16 cellular contexts compared by ENCODE assay signal in the genomic region with DNA sequence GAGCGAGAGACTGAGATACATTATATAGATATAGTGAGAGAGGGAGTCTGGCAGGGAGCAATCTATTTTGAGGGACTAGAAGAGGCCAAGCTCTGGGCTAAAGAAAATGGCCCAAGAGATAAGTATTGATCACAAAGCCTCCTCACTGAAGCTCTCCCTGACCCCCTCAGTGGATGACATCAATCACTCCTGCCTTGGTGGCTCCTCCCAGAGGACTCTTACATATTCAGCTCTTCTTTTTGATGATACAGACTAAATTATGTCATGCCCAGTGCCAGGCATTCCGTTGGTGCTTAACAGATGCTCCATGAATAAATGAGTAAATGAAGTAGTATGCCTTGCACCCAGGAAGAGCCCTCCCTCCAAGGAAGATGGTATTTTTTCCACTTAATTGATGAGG.
DNase-seq lines count a peak whose midpoint lies in the region; ATAC-seq and TF ChIP-seq lines count a peak whose summit lies in the region.
"Had no signal": no experiment of that assay in that cellular context is flagged by ENCODE, and none has a peak within 500 bp of the region (broad histone marks: within the 10 kb centered on the region; RNA-seq: fewer than 3 reads in every experiment).

No MANE protein-coding gene starts in this region.

- H3K27ac Mint-ChIP-seq in T-helper 17 cell (no peak overlapping the region), mesothelial cell of epicardium (peak overlapping the region; percentile 80), type B pancreatic cell (peak overlapping the region; percentile 82)
- H3K27ac Mint-ChIP-seq: B cell; CD8-positive, alpha-beta T cell had no signal

- no peaks in the 10 kb centered on the region for H3K9me3 ChIP-seq in T-helper 17 cell (ENCODE audit: control insufficient read depth, low read length, poor library complexity, severe bottlenecking)
- no peaks in the 10 kb centered on the region for H3K9me3 ChIP-seq in PC-3 (ENCODE audit: low read length)
- H3K9me3 ChIP-seq: HAP-1 had no signal

- intact Hi-C loops in PC-3 (cut with micrococcal nuclease) = no loop called here

- peaks cover 67% of the 10 kb centered on the region for H3K27me3 ChIP-seq in PC-3 (ENCODE audit: low read length)

- no TSS peak for BruUV-seq in PC-3 (replicated peaks; lab: Mats Ljungman, UMichigan)

- H3K27ac ChIP-seq in PC-3 (ENCODE audit: low read length) = no peak overlapping the region
- H3K27ac ChIP-seq: BLaER1 treated with 17β-estradiol and CSF1 and Interleukin-3, amounts not matched to agents 10 nM and 100 nM had no signal

- H3K4me1 ChIP-seq in PC-3 (ENCODE audit: insufficient read depth, low read length) = no peaks in the 10 kb centered on the region
- H3K4me1 ChIP-seq: HAP-1 had no signal

- no peak for TF ChIP-seq CTCF in mesothelial cell of epicardium (IDR thresholded peaks at IDR 0.05; ENCODE audit: unreplicated experiment)
- no peak for TF ChIP-seq CTCF in type B pancreatic cell (conservative IDR thresholded peaks at IDR 0.05)
- no peak for TF ChIP-seq CTCF in PC-3 (conservative IDR thresholded peaks at IDR 0.05; ENCODE audit: low read depth, low read length)

- CTCF ChIA-PET in PC-3 (lab: Charles Lee) = no interaction called here

- H3K27me3 Mint-ChIP-seq in T-helper 17 cell (peaks cover 82% of the 10 kb centered on the region), mesothelial cell of epicardium (ENCODE audit: low read depth) (peaks cover 2% of the 10 kb centered on the region), type B pancreatic cell (peaks cover 47% of the 10 kb centered on the region)

- H3K36me3 Mint-ChIP-seq in T-helper 17 cell (ENCODE audit: low read depth) (peaks cover 8% of the 10 kb centered on the region), mesothelial cell of epicardium (no peaks in the 10 kb centered on the region), type B pancreatic cell (peaks cover 6% of the 10 kb centered on the region)
- H3K36me3 Mint-ChIP-seq: CD8-positive, alpha-beta T cell had no signal

- H3K4me2 ChIP-seq in PC-3 (ENCODE audit: low read length) = no peak overlapping the region

- ATAC-seq in T-helper 17 cell (no peak), PC-3 (no peak)
- ATAC-seq: CD8-positive, alpha-beta T cell; GM12878; HepG2 had no signal

- H3K4me3 Mint-ChIP-seq in T-helper 17 cell = peak overlapping the region; percentile 25
- no peak overlapping the region for H3K4me3 Mint-ChIP-seq in mesothelial cell of epicardium
- peak overlapping the region; percentile 13 for H3K4me3 Mint-ChIP-seq in type B pancreatic cell
- H3K4me3 Mint-ChIP-seq: B cell; CD8-positive, alpha-beta T cell had no signal

- no peak overlapping the region for H3K4me3 ChIP-seq in PC-3 (ENCODE audit: low read length)
- H3K4me3 ChIP-seq: BLaER1 treated with 17β-estradiol and CSF1 and Interleukin-3, amounts not matched to agents 10 nM and 100 nM; GM12878; HAP-1 had no signal

- no peaks in the 10 kb centered on the region for H3K79me2 ChIP-seq in PC-3 (ENCODE audit: low read length)

- no peaks in the 10 kb centered on the region for H3K9me2 ChIP-seq in PC-3 (replicated peaks; ENCODE audit: low read length)

- no peak overlapping the region for H3K9ac ChIP-seq in PC-3 (ENCODE audit: low read length)
- H3K9ac ChIP-seq: BLaER1 treated with 17β-estradiol and CSF1 and Interleukin-3, amounts not matched to agents 10 nM and 100 nM had no signal

- no peaks in the 10 kb centered on the region for H3K9me3 Mint-ChIP-seq in mesothelial cell of epicardium
- H3K9me3 Mint-ChIP-seq in type B pancreatic cell = no peaks in the 10 kb centered on the region
- H3K9me3 Mint-ChIP-seq: CD8-positive, alpha-beta T cell had no signal

- no peaks in the 10 kb centered on the region for H3F3A ChIP-seq in PC-3 (ENCODE audit: low read length, unreplicated experiment)

- H3K4me1 Mint-ChIP-seq in T-helper 17 cell (peaks cover 24% of the 10 kb centered on the region), mesothelial cell of epicardium (peaks cover 66% of the 10 kb centered on the region), type B pancreatic cell (ENCODE audit: unreplicated experiment) (peaks cover 55% of the 10 kb centered on the region)

- 0 out of 2 replicates have a peak, but pooled peaks cover 3% of the 10 kb centered on the region for H4K20me1 ChIP-seq in PC-3 (ENCODE audit: low read length)
- H4K20me1 ChIP-seq: BLaER1 treated with 17β-estradiol and CSF1 and Interleukin-3, amounts not matched to agents 10 nM and 100 nM had no signal

- no peak overlapping the region for H2AFZ ChIP-seq in PC-3 (ENCODE audit: low read length)

- POLR2A ChIA-PET in PC-3 (lab: Charles Lee; ENCODE audit: unreplicated experiment) = no interaction called here

- no peak for DNase-seq in T-helper 17 cell
- peak; percentile 30 for DNase-seq in islet precursor cell
- DNase-seq in mesothelial cell of epicardium (ENCODE audit: low spot score in 2 of 2, unreplicated experiment in 2 of 2) = no peak
- DNase-seq in type B pancreatic cell (ENCODE audit: extremely low spot score, unreplicated experiment) = no peak
- DNase-seq in NCI-H446 (lab: John Stamatoyannopoulos, UW) = no peak
- DNase-seq in activated gamma-delta T cell (lab: John Stamatoyannopoulos, UW) = no peak
- DNase-seq in PC-3 = no peak
- DNase-seq: 8988T; Calu3; CD8-positive, alpha-beta T cell; DMS79 treated with DMSO at 0.1 percent for 48 hours had no signal

- H3K36me3 ChIP-seq in PC-3 (ENCODE audit: low read depth, low read length) = no peaks in the 10 kb centered on the region
- H3K36me3 ChIP-seq: BLaER1 treated with 17β-estradiol and CSF1 and Interleukin-3, amounts not matched to agents 10 nM and 100 nM; HAP-1 had no signal
